Comparison of ENCODE assay signal across 16 cellular contexts in the genomic region with DNA sequence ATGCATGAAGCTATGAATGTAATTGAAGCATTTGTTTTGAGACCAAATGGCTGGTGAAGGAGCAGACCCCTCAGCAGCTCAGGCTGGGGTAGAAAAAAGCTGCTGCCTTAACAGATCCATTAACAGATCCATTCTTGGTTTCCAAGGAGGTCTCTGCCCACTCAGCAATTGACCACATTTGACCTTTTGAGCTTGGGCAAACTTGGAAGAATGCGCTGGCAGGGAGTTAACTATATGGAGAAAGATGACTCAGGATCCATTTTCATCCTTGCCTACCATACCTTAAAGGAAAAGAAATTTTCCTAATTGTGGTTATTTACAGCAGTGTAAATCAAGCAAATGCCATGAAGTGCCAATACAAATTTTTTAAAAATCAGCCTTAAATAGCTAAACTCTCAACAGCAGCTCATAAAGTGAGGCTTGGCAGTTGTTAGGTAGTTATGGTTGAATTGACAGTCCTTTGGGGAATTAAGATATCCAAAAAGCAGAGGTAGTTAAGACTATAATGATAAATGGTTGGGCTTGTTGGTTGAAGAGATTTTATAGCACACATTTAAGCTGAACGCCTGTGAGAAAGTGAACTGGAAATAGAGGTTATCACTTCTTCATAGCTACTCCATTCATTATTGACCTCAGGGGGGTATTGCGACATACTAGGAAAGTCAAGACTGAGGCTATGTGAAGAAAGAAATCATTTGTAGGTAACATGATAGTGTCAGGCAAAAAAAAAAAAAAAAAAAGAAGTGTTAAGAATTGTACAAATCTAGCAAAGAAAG.
A peak's percentile ranks its signal among the peaks of the same experiment; 100 is the strongest.
DNase-seq lines count a peak whose midpoint lies in the region; ATAC-seq and TF ChIP-seq lines count a peak whose summit lies in the region.
"Had no signal": no experiment of that assay in that cellular context is flagged by ENCODE, and none has a peak within 500 bp of the region (broad histone marks: within the 10 kb centered on the region; RNA-seq: fewer than 3 reads in every experiment).

No MANE protein-coding gene starts in this region.

- TF ChIP-seq EP300 in Ishikawa (IDR thresholded peaks at IDR 0.05; ENCODE audit: borderline replicate concordance) = no peak

- H3K9me3 ChIP-seq in RWPE2 (ENCODE audit: severe bottlenecking) = no peaks in the 10 kb centered on the region
- H3K9me3 ChIP-seq: esophagus squamous epithelium, heart right ventricle had no signal

- no peak for TF ChIP-seq RAD21 in Ishikawa (IDR thresholded peaks at IDR 0.05; ENCODE audit: low read depth)

- H3K27ac ChIP-seq in RWPE2 (ENCODE audit: poor library complexity, severe bottlenecking) = no peak overlapping the region
- H3K27ac ChIP-seq: esophagus squamous epithelium, heart right ventricle had no signal

- ATAC-seq in RWPE2 (ENCODE audit: low read depth) = 0 out of 3 replicates have a peak, but pooled peaks have one; percentile 35
- ATAC-seq in HG02588 (IDR thresholded peaks at IDR 0.05; ENCODE audit: unreplicated experiment) = no peak
- ATAC-seq in GM21529 (IDR thresholded peaks at IDR 0.05; ENCODE audit: unreplicated experiment) = no peak
- no peak for ATAC-seq in GM21515 (IDR thresholded peaks at IDR 0.05; ENCODE audit: unreplicated experiment)
- ATAC-seq: heart right ventricle, WTC11 had no signal

- H3K36me3 ChIP-seq in RWPE2 (ENCODE audit: low read depth) = no peaks in the 10 kb centered on the region
- H3K36me3 ChIP-seq: esophagus squamous epithelium, heart right ventricle had no signal

- H3K4me1 ChIP-seq in RWPE2 (ENCODE audit: insufficient read depth, poor library complexity, severe bottlenecking) = peaks cover 7% of the 10 kb centered on the region
- H3K4me1 ChIP-seq: esophagus squamous epithelium had no signal

- H3K4me3 ChIP-seq in RWPE2 (ENCODE audit: severe bottlenecking) = no peak overlapping the region
- no peak overlapping the region for H3K4me3 ChIP-seq in foreskin fibroblast (ENCODE audit: low read depth in 1 of 2, low read length in 2 of 2)
- H3K4me3 ChIP-seq: esophagus squamous epithelium, heart right ventricle had no signal

- TF ChIP-seq CTCF in RWPE2 (IDR thresholded peaks at IDR 0.05; ENCODE audit: poor library complexity, severe bottlenecking) = no peak
- TF ChIP-seq CTCF in foreskin fibroblast (IDR thresholded peaks at IDR 0.05; ENCODE audit: low read depth, low read length) = no peak

- H3K27me3 ChIP-seq in RWPE2 (ENCODE audit: insufficient read depth, poor library complexity, severe bottlenecking) = no peaks in the 10 kb centered on the region

- DNase-seq in Daoy (ENCODE audit: low read depth) (peak; percentile 55), RWPE2 (ENCODE audit: low spot score) (no peak), foreskin fibroblast (peak; percentile 53 to 70), mucosa of gallbladder (ENCODE audit: low spot score) (no peak)
- DNase-seq: activated naive CD8-positive, alpha-beta T cell treated with anti-CD3 and anti-CD28 coated beads, Interleukin-2, amount 10 ng/mL, durations not matched to agents 7 days and 5 days; esophagus squamous epithelium; GF-D8; heart right ventricle; KG1; NCI-H1417 treated with DMSO at 0.1 percent for 48 hours; NCI-H82 had no signal

TF ChIP-seq in Ishikawa, 13 proteins besides CTCF, POLR2A, EP300 and RAD21:
- TF ChIP-seq, protein P1, sequence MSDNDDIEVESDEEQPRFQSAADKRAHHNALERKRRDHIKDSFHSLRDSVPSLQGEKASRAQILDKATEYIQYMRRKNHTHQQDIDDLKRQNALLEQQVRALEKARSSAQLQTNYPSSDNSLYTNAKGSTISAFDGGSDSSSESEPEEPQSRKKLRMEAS (IDR thresholded peaks at IDR 0.05) = no peak
- TF ChIP-seq CEBPB (IDR thresholded peaks at IDR 0.05) = peak; percentile 96

Comparison
In these comparisons a context has a peak if more than half of its experiments do, and no peak if none do; other contexts are left out.
1. DNase-seq: peak in Daoy (single experiment) and foreskin fibroblast (2 of 2); none in RWPE2 (single experiment) and mucosa of gallbladder (single experiment).